ENCODE assay signal across 16 cellular contexts in the genomic region with DNA sequence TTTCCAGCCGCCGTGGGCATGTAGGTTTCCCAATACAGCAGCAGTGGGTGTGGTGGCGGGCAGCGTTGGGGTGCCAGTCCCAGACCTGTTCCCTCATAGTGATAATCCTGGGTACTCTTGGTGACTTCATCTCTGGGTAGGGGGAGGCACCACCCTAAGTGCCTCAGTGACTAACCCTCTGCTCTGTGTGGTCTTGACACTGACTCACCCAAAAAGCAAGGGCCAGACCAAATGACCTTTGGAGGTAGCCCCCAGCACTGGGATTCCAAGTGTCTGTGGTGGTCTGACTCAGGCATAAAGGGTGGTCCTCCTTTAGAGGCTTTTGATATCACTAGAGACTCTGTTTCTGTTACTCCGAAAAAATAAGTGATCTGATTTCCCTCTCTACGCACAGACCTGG. TPM values are rescaled to one million over a fixed set of nuclear protein-coding genes. Genes with fewer than 3 reads are reported as not detected.
"Had no signal": no experiment of that assay in that cellular context is flagged by ENCODE, and none has a peak within 500 bp of the region (broad histone marks: within the 10 kb centered on the region; RNA-seq: fewer than 3 reads in every experiment).

No MANE protein-coding gene starts in this region.

- DNase-seq: activated CD4-positive, alpha-beta T cell treated with anti-CD3 and anti-CD28 coated beads for 4 hours; activated naive CD4-positive, alpha-beta T cell treated with anti-CD3 and anti-CD28 coated beads, Interleukin-2, amount 10 ng/mL, durations not matched to agents 7 days and 5 days; amniotic stem cell; brain microvascular endothelial cell; cerebellar nuclear complex; effector memory CD8-positive, alpha-beta T cell; left lung; mesendoderm; nephron progenitor cell; pancreas; stimulated activated CD4-positive, alpha-beta T cell treated with anti-CD3 and anti-CD28 coated beads, Interleukin-15, amount 100 ng/mL, for 24 hours; stimulated activated CD4-positive, alpha-beta T cell treated with anti-CD3 and anti-CD28 coated beads, Interleukin-4, amount 100 ng/mL, for 24 hours; stimulated activated naive CD8-positive, alpha-beta T cell treated with anti-CD3 and anti-CD28 coated beads, Interleukin-15, amount 100 ng/mL, for 72 hours; WERI-Rb-1 had no signal

- H3K27ac ChIP-seq: brain microvascular endothelial cell, epithelial cell of prostate, left lung, pancreas, WERI-Rb-1 had no signal

- H3K36me3 ChIP-seq: brain microvascular endothelial cell, left lung, pancreas, WERI-Rb-1 had no signal

- ATAC-seq: effector memory CD8-positive, alpha-beta T cell had no signal

- H3K9me3 ChIP-seq: left lung, pancreas had no signal

- H3K27me3 ChIP-seq: brain microvascular endothelial cell had no signal

- H3K4me3 ChIP-seq: left lung had no signal

RNA-seq across cellular contexts. Expression of gene CALB2, which starts 0.9 kb away (rescaled TPM):
- total RNA-seq: activated T-helper 1 cell treated with anti-CD3 and anti-CD28 coated beads, Interleukin-12 subunit alpha, Interleukin-12 subunit beta, Interleukin-2, Interleukin-4 antibody, amounts not matched to agents 30 ng/mL and 10 ng/mL and 1 ng/mL, durations not matched to agents 14 hours and 24 hours and 36 hours had no signal
